In genomic region chr13:100209857-100210580, GRCh38 we compare ENCODE assay signal across 16 cellular contexts.
DNase-seq lines count a peak whose midpoint lies in the region; ATAC-seq, FAIRE-seq and TF ChIP-seq lines count a peak whose summit lies in the region.
"Had no signal": no experiment of that assay in that cellular context is flagged by ENCODE, and none has a peak within 500 bp of the region (broad histone marks: within the 10 kb centered on the region; RNA-seq: fewer than 3 reads in every experiment).

No MANE protein-coding gene starts in this region.

- POLR2A ChIA-PET in MCF 10A (lab: Yijun Ruan, JAX) = interaction anchor here (0.6 to 1.6 kb wide), 4 partner anchors 11 to 115 kb away, joined by 3 to 5 read pairs (median 3); no protein-coding TSS in a partner anchor

- no peak overlapping the region for H3K9ac ChIP-seq in fibroblast of lung (ENCODE audit: insufficient read depth, low read length)

- DNase-seq in MCF 10A (ENCODE audit: unreplicated experiment) (peak; percentile 67), breast epithelium (ENCODE audit: low spot score in 2 of 2) (no peak), fibroblast of lung (ENCODE audit: low read depth in 2 of 2) (peak; percentile 75 to 87), NCI-H748 treated with DMSO at 0.1 percent for 48 hours (lab: John Stamatoyannopoulos, UW) (no peak), urothelium cell line (ENCODE audit: low spot score) (no peak), GM19238 (ENCODE audit: insufficient read length, low spot score) (no peak)
- DNase-seq in stimulated activated naive CD8-positive, alpha-beta T cell treated with anti-CD3 and anti-CD28 coated beads, Interleukin-15, amount 100 ng/mL, for 72 hours = no peak
- DNase-seq: activated CD8-positive, alpha-beta memory T cell treated with anti-CD3 and anti-CD28 coated beads, Interleukin-2, amount 50 U/mL, for 4 hours; NCI-H2081 treated with DMSO at 0.1 percent for 48 hours had no signal

- no peak for TF ChIP-seq POLR2A in breast epithelium (IDR thresholded peaks at IDR 0.05)

- no peak overlapping the region for H3K4me3 ChIP-seq in breast epithelium
- H3K4me3 ChIP-seq in fibroblast of lung (replicated peaks in 1 of 4; ENCODE audit: control extremely low read depth in 1 of 4, insufficient read depth in 1 of 4, low read depth in 3 of 4, low read length in 4 of 4) = no peak overlapping the region
- H3K4me3 ChIP-seq: prostate gland, tibial nerve had no signal

- no peak for TF ChIP-seq CTCF in MCF 10A (IDR thresholded peaks at IDR 0.05; ENCODE audit: unreplicated experiment)
- TF ChIP-seq CTCF in breast epithelium (IDR thresholded peaks at IDR 0.05) = no peak
- no peak for TF ChIP-seq CTCF in fibroblast of lung (conservative IDR thresholded peaks at IDR 0.05 in 1 of 2, IDR thresholded peaks at IDR 0.05 in 1 of 2; ENCODE audit: low read depth in 1 of 2, low read length in 2 of 2)

- no peak for FAIRE-seq in urothelium cell line (lab: Jason Lieb, UNC)
- FAIRE-seq: G401.6 had no signal

- H3K27ac ChIP-seq in breast epithelium (no peak overlapping the region), fibroblast of lung (ENCODE audit: insufficient read depth, low read length) (no peak overlapping the region)
- H3K27ac ChIP-seq: prostate gland, tibial nerve had no signal

- H3K27ac Mint-ChIP-seq in MCF 10A (ENCODE audit: low read depth, unreplicated experiment) = no peak overlapping the region
- no peak overlapping the region for H3K27ac Mint-ChIP-seq in stimulated activated naive CD8-positive, alpha-beta T cell treated with anti-CD3 and anti-CD28 coated beads, Interleukin-15, amount 100 ng/mL, for 72 hours
- H3K27ac Mint-ChIP-seq: B cell; T-helper 2 cell treated with Interferon-gamma antibody and Interleukin-4, amounts not matched to agents 5 μg/mL and 100 μg/mL, for 36 hours had no signal

- no peak overlapping the region for H3K4me2 ChIP-seq in fibroblast of lung (ENCODE audit: extremely low read depth, insufficient read depth, low read length)

- no peak overlapping the region for H2AFZ ChIP-seq in fibroblast of lung (ENCODE audit: low read length)

- peaks cover 12% of the 10 kb centered on the region for H3K36me3 Mint-ChIP-seq in MCF 10A (ENCODE audit: insufficient read depth, unreplicated experiment)

- no peaks in the 10 kb centered on the region for H4K20me1 ChIP-seq in fibroblast of lung (ENCODE audit: control insufficient read depth, extremely low read depth, insufficient read depth, low read length)

- CTCF ChIA-PET in MCF 10A (lab: Yijun Ruan, JAX) = interaction anchor here (0.6 to 1.7 kb wide), 5 partner anchors 22 to 416 kb away, joined by 3 to 8 read pairs (median 3); no protein-coding TSS in a partner anchor

- H3K36me3 ChIP-seq in breast epithelium = no peaks in the 10 kb centered on the region
- no peaks in the 10 kb centered on the region for H3K36me3 ChIP-seq in fibroblast of lung (ENCODE audit: control insufficient read depth, insufficient read depth, low read length)
- H3K36me3 ChIP-seq: prostate gland had no signal

- ATAC-seq in SK-N-SH treated with all-trans-retinoic acid at 6 μM for 48 hours = peak; percentile 61
- peak; percentile 61 for ATAC-seq in stimulated activated naive CD8-positive, alpha-beta T cell treated with anti-CD3 and anti-CD28 coated beads, Interleukin-15, amount 100 ng/mL, for 72 hours

- no TSS peak for BruUV-seq in MCF 10A (replicated peaks; lab: Mats Ljungman, UMichigan)

- no peaks in the 10 kb centered on the region for H3K9me3 ChIP-seq in breast epithelium
- no peaks in the 10 kb centered on the region for H3K9me3 ChIP-seq in fibroblast of lung (ENCODE audit: control insufficient read depth, insufficient read depth, low read depth, low read length)
- H3K9me3 ChIP-seq: prostate gland had no signal

- H3K79me2 ChIP-seq in fibroblast of lung (ENCODE audit: control insufficient read depth, insufficient read depth, low read length) = no peaks in the 10 kb centered on the region

- H3K9me3 Mint-ChIP-seq in MCF 10A (ENCODE audit: unreplicated experiment) = no peaks in the 10 kb centered on the region
- no peaks in the 10 kb centered on the region for H3K9me3 Mint-ChIP-seq in stimulated activated naive CD8-positive, alpha-beta T cell treated with anti-CD3 and anti-CD28 coated beads, Interleukin-15, amount 100 ng/mL, for 72 hours

- H3K4me1 ChIP-seq in breast epithelium (no peaks in the 10 kb centered on the region), fibroblast of lung (ENCODE audit: control insufficient read depth, extremely low read depth, insufficient read depth, low read length) (peaks cover 9% of the 10 kb centered on the region)
- H3K4me1 ChIP-seq: prostate gland, tibial nerve had no signal

- H3K4me3 Mint-ChIP-seq in MCF 10A (ENCODE audit: unreplicated experiment) = no peak overlapping the region
- H3K4me3 Mint-ChIP-seq in stimulated activated naive CD8-positive, alpha-beta T cell treated with anti-CD3 and anti-CD28 coated beads, Interleukin-15, amount 100 ng/mL, for 72 hours = no peak overlapping the region
- H3K4me3 Mint-ChIP-seq: B cell; central memory CD8-positive, alpha-beta T cell; T-helper 2 cell treated with Interferon-gamma antibody and Interleukin-4, amounts not matched to agents 5 μg/mL and 100 μg/mL, for 36 hours had no signal

- no peaks in the 10 kb centered on the region for H3K27me3 Mint-ChIP-seq in MCF 10A (ENCODE audit: insufficient read depth, unreplicated experiment)
- H3K27me3 Mint-ChIP-seq in stimulated activated naive CD8-positive, alpha-beta T cell treated with anti-CD3 and anti-CD28 coated beads, Interleukin-15, amount 100 ng/mL, for 72 hours = no peaks in the 10 kb centered on the region
- H3K27me3 Mint-ChIP-seq: B cell; central memory CD8-positive, alpha-beta T cell had no signal

- H3K4me1 Mint-ChIP-seq in MCF 10A (ENCODE audit: insufficient read depth, unreplicated experiment) = peaks cover 41% of the 10 kb centered on the region
- H3K4me1 Mint-ChIP-seq in stimulated activated naive CD8-positive, alpha-beta T cell treated with anti-CD3 and anti-CD28 coated beads, Interleukin-15, amount 100 ng/mL, for 72 hours = peaks cover 22% of the 10 kb centered on the region
- H3K4me1 Mint-ChIP-seq: central memory CD8-positive, alpha-beta T cell had no signal

- no peaks in the 10 kb centered on the region for H3K27me3 ChIP-seq in breast epithelium
- no peaks in the 10 kb centered on the region for H3K27me3 ChIP-seq in fibroblast of lung (ENCODE audit: control insufficient read depth, insufficient read depth, low read length)
- H3K27me3 ChIP-seq: tibial nerve had no signal

- intact Hi-C loops in MCF 10A (cut with micrococcal nuclease) (no loop called here), breast epithelium (cut with DNase I; ENCODE audit: low total_unique reads) (no loop called here)

TF ChIP-seq in SK-N-SH treated with all-trans-retinoic acid at 6 μM for 48 hours, 23 proteins besides CTCF, POLR2A, EP300 and RAD21 (continues in another document):
- no peak for TF ChIP-seq ZNF8 (CRISPR knock-in tag; IDR thresholded peaks at IDR 0.05)
- no peak for TF ChIP-seq CSDC2 (CRISPR knock-in tag; IDR thresholded peaks at IDR 0.05)
- no peak for TF ChIP-seq ZC3H10 (CRISPR knock-in tag; IDR thresholded peaks at IDR 0.05)
- no peak for TF ChIP-seq BACH2 (CRISPR knock-in tag; IDR thresholded peaks at IDR 0.05; ENCODE audit: borderline replicate concordance)
- no peak for TF ChIP-seq GLIS3 (CRISPR knock-in tag; IDR thresholded peaks at IDR 0.05)
- no peak for TF ChIP-seq ZFP30 (CRISPR knock-in tag; IDR thresholded peaks at IDR 0.05)
- no peak for TF ChIP-seq TOX (CRISPR knock-in tag; IDR thresholded peaks at IDR 0.05; ENCODE audit: borderline replicate concordance)
- TF ChIP-seq POU6F1 (CRISPR knock-in tag; IDR thresholded peaks at IDR 0.05; ENCODE audit: borderline replicate concordance, low read depth) = no peak
- no peak for TF ChIP-seq PATZ1 (CRISPR knock-in tag; IDR thresholded peaks at IDR 0.05; ENCODE audit: borderline replicate concordance)
- no peak for TF ChIP-seq PPARA (CRISPR knock-in tag; IDR thresholded peaks at IDR 0.05; ENCODE audit: borderline replicate concordance)
- TF ChIP-seq ESRRG (CRISPR knock-in tag; IDR thresholded peaks at IDR 0.05) = no peak
- no peak for TF ChIP-seq ARNTL (CRISPR knock-in tag; IDR thresholded peaks at IDR 0.05; ENCODE audit: borderline replicate concordance, low read depth)
- TF ChIP-seq ISL1 (CRISPR knock-in tag; IDR thresholded peaks at IDR 0.05) = no peak
- no peak for TF ChIP-seq ZFP3 (CRISPR knock-in tag; IDR thresholded peaks at IDR 0.05)
- TF ChIP-seq OSR1 (CRISPR knock-in tag; IDR thresholded peaks at IDR 0.05) = no peak
- no peak for TF ChIP-seq SNAI2 (CRISPR knock-in tag; IDR thresholded peaks at IDR 0.05)

Comparison
In these comparisons a context has a peak if more than half of its experiments do, and no peak if none do; other contexts are left out.
1. DNase-seq: peak in MCF 10A (single experiment) and fibroblast of lung (2 of 2); none in breast epithelium (0 of 2), stimulated activated naive CD8-positive, alpha-beta T cell treated with anti-CD3 and anti-CD28 coated beads, Interleukin-15, amount 100 ng/mL, for 72 hours (0 of 2), NCI-H748 treated with DMSO at 0.1 percent for 48 hours (single experiment), urothelium cell line (single experiment) and GM19238 (single experiment).